In the genomic region with DNA sequence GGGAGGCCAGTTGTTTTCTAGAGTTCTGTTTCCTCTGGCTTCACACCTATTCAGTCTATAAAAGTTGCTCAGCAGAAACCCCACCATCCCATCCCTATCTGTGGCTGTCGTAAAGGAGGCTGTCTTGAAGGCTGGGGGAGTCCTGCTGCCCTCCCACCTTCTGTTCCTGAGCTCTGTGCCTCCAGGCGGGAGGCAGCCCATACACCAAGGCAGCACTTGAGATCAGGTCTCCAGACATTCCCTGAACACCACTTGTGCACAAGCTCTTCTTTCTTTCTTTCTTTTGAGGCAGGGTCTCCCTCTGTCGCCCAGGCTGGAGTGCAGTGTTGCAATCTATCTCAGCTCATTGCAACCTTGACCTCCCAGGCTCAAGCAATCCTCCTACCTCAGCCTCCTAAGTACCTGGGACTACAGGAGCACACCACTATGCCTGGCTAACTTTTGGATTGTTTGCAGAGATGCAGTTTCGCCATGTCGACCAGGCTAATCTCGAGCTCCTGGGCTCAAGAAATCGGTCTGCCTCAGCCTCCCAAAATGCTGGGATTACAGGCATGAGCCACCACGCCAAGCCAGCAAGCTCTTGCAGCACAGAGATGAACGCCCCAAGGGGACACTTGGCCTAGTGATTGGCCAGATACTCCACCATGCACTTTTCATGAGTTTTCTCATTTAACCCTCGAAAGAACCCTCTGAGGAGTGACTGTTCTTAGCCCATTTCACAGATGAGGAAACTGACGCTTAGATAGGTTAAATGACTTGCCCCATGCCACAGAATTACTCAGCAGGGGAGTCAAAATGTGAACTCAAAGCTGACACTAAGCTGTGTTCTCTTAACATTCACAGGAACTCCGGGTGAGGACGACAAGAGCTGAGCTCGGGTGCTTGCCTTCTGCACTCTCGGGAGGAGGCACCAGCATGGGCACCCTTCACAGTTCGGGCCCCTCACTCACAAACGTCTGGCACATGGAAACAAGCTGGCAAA, we compare ENCODE assay signal across 14 cellular contexts. TPM values are rescaled to one million over a fixed set of nuclear protein-coding genes. Genes with fewer than 3 reads are reported as not detected.
A peak's percentile ranks its signal among the peaks of the same experiment; 100 is the strongest.
DNase-seq lines count a peak whose midpoint lies in the region; ATAC-seq and TF ChIP-seq lines count a peak whose summit lies in the region.
"Had no signal": no experiment of that assay in that cellular context is flagged by ENCODE, and none has a peak within 500 bp of the region (broad histone marks: within the 10 kb centered on the region; RNA-seq: fewer than 3 reads in every experiment).

No MANE protein-coding gene starts in this region.

- ATAC-seq in activated naive CD8-positive, alpha-beta T cell treated with anti-CD3 and anti-CD28 coated beads, Interleukin-2, amount 50 U/mL, for 24 hours, result peak; percentile 51
- ATAC-seq in HG02885 (IDR thresholded peaks at IDR 0.05; ENCODE audit: poor library complexity, unreplicated experiment), result peak; percentile 75
- peak; percentile 76 to 89 for ATAC-seq in activated T-cell treated with anti-CD3 and anti-CD28 coated beads, Interleukin-2, amount 50 U/mL, for 72 hours (replicated peaks in 1 of 2)
- ATAC-seq: gastrocnemius medialis had no signal

- no peak for DNase-seq in activated naive CD8-positive, alpha-beta T cell treated with anti-CD3 and anti-CD28 coated beads, Interleukin-2, amount 50 U/mL, for 24 hours
- no peak for DNase-seq in activated naive CD8-positive, alpha-beta T cell treated with anti-CD3 and anti-CD28 coated beads for 36 hours
- DNase-seq in activated T-cell treated with anti-CD3 and anti-CD28 coated beads, Interleukin-2, amount 50 U/mL, for 72 hours, result no peak
- DNase-seq in cerebellum (ENCODE audit: low spot score), result no peak
- DNase-seq in NCI-H774 (lab: John Stamatoyannopoulos, UW), result no peak
- no peak for DNase-seq in coronary artery (ENCODE audit: low spot score)
- DNase-seq: gastrocnemius medialis, kidney, NCI-H2107 had no signal

- no peak for TF ChIP-seq CTCF in coronary artery (IDR thresholded peaks at IDR 0.05)

- peaks cover 41% of the 10 kb centered on the region for H3K4me1 Mint-ChIP-seq in activated naive CD8-positive, alpha-beta T cell treated with anti-CD3 and anti-CD28 coated beads, Interleukin-2, amount 50 U/mL, for 24 hours
- H3K4me1 Mint-ChIP-seq in activated naive CD8-positive, alpha-beta T cell treated with anti-CD3 and anti-CD28 coated beads for 36 hours, result peaks cover 27% of the 10 kb centered on the region
- peaks cover 65% of the 10 kb centered on the region for H3K4me1 Mint-ChIP-seq in activated T-cell treated with anti-CD3 and anti-CD28 coated beads, Interleukin-2, amount 50 U/mL, for 72 hours (ENCODE audit: low read depth)

- H3K4me3 ChIP-seq in coronary artery, result no peak overlapping the region
- H3K4me3 ChIP-seq: gastrocnemius medialis had no signal

- peak overlapping the region; percentile 5 for H3K27ac Mint-ChIP-seq in activated naive CD8-positive, alpha-beta T cell treated with anti-CD3 and anti-CD28 coated beads, Interleukin-2, amount 50 U/mL, for 24 hours
- no peak overlapping the region for H3K27ac Mint-ChIP-seq in activated naive CD8-positive, alpha-beta T cell treated with anti-CD3 and anti-CD28 coated beads for 36 hours
- peak overlapping the region; percentile 64 for H3K27ac Mint-ChIP-seq in activated T-cell treated with anti-CD3 and anti-CD28 coated beads, Interleukin-2, amount 50 U/mL, for 72 hours
- H3K27ac Mint-ChIP-seq: nephron had no signal

- H3K27ac ChIP-seq in temporal lobe (ENCODE audit: low read depth, low read length) (peak overlapping the region; percentile 48), coronary artery (no peak overlapping the region)
- H3K27ac ChIP-seq: gastrocnemius medialis had no signal

- H3K4me3 Mint-ChIP-seq in activated naive CD8-positive, alpha-beta T cell treated with anti-CD3 and anti-CD28 coated beads, Interleukin-2, amount 50 U/mL, for 24 hours, result no peak overlapping the region
- no peak overlapping the region for H3K4me3 Mint-ChIP-seq in activated naive CD8-positive, alpha-beta T cell treated with anti-CD3 and anti-CD28 coated beads for 36 hours
- H3K4me3 Mint-ChIP-seq in activated T-cell treated with anti-CD3 and anti-CD28 coated beads, Interleukin-2, amount 50 U/mL, for 72 hours, result peak overlapping the region in 1 of 2 donors; percentile 23
- H3K4me3 Mint-ChIP-seq: activated naive CD8-positive, alpha-beta T cell; dendritic cell treated with granulocyte-macrophage colony-stimulating factor and Interleukin-4, amounts not matched to agents 40 ng/mL and 50 ng/mL, for 4 days; nephron had no signal

- H3K36me3 Mint-ChIP-seq in activated naive CD8-positive, alpha-beta T cell treated with anti-CD3 and anti-CD28 coated beads, Interleukin-2, amount 50 U/mL, for 24 hours (ENCODE audit: low read depth), result peaks cover 7% of the 10 kb centered on the region
- H3K36me3 Mint-ChIP-seq in activated naive CD8-positive, alpha-beta T cell treated with anti-CD3 and anti-CD28 coated beads for 36 hours, result peaks cover 16% of the 10 kb centered on the region
- H3K36me3 Mint-ChIP-seq in activated T-cell treated with anti-CD3 and anti-CD28 coated beads, Interleukin-2, amount 50 U/mL, for 72 hours (ENCODE audit: insufficient read depth in 2 of 2), result peaks cover 8 to 22% of the 10 kb centered on the region in 2 donors

- H3K9me3 Mint-ChIP-seq in activated naive CD8-positive, alpha-beta T cell treated with anti-CD3 and anti-CD28 coated beads, Interleukin-2, amount 50 U/mL, for 24 hours, result peaks cover 9% of the 10 kb centered on the region
- peaks cover 13% of the 10 kb centered on the region for H3K9me3 Mint-ChIP-seq in activated naive CD8-positive, alpha-beta T cell treated with anti-CD3 and anti-CD28 coated beads for 36 hours
- H3K9me3 Mint-ChIP-seq in activated T-cell treated with anti-CD3 and anti-CD28 coated beads, Interleukin-2, amount 50 U/mL, for 72 hours, result peaks cover 8 to 12% of the 10 kb centered on the region in 2 donors

- no peaks in the 10 kb centered on the region for H3K27me3 Mint-ChIP-seq in activated naive CD8-positive, alpha-beta T cell treated with anti-CD3 and anti-CD28 coated beads, Interleukin-2, amount 50 U/mL, for 24 hours
- peaks cover 4% of the 10 kb centered on the region for H3K27me3 Mint-ChIP-seq in activated naive CD8-positive, alpha-beta T cell treated with anti-CD3 and anti-CD28 coated beads for 36 hours
- H3K27me3 Mint-ChIP-seq in activated T-cell treated with anti-CD3 and anti-CD28 coated beads, Interleukin-2, amount 50 U/mL, for 72 hours (ENCODE audit: low read depth), result no peaks in the 10 kb centered on the region
- H3K27me3 Mint-ChIP-seq: activated naive CD8-positive, alpha-beta T cell; dendritic cell treated with granulocyte-macrophage colony-stimulating factor and Interleukin-4, amounts not matched to agents 40 ng/mL and 50 ng/mL, for 4 days had no signal

RNA-seq across cellular contexts. Expression of gene ENPP6, which starts 55.8 kb away (rescaled TPM):
- total RNA-seq in activated naive CD8-positive, alpha-beta T cell treated with anti-CD3 and anti-CD28 coated beads for 36 hours, result under 1 TPM; 0.26 to 0.45 TPM
- under 1 TPM; 0.24 to 0.81 TPM for total RNA-seq in activated T-cell treated with anti-CD3 and anti-CD28 coated beads, Interleukin-2, amount 50 U/mL, for 72 hours
- total RNA-seq in temporal lobe (2.2 TPM), cerebellum (1.2 TPM)
